20 cellular contexts compared by ENCODE assay signal in genomic region chr7:125279956-125280355, GRCh38.
DNase-seq lines count a peak whose midpoint lies in the region; TF ChIP-seq lines count a peak whose summit lies in the region.
"Had no signal": no experiment of that assay in that cellular context is flagged by ENCODE, and none has a peak within 500 bp of the region (broad histone marks: within the 10 kb centered on the region; RNA-seq: fewer than 3 reads in every experiment).

No MANE protein-coding gene starts in this region.

- H3K27ac ChIP-seq in ascending aorta, result no peak overlapping the region
- H3K27ac ChIP-seq: A549, BLaER1 had no signal

- no peak overlapping the region for H3K4me3 ChIP-seq in ascending aorta
- H3K4me3 ChIP-seq: A549, BLaER1 had no signal

- no peaks in the 10 kb centered on the region for H3K36me3 ChIP-seq in ascending aorta
- H3K36me3 ChIP-seq: BLaER1 had no signal

- H3K4me1 ChIP-seq in ascending aorta, result no peaks in the 10 kb centered on the region
- H3K4me1 ChIP-seq: A549 had no signal

- no peaks in the 10 kb centered on the region for H3K27me3 ChIP-seq in ascending aorta
- H3K27me3 ChIP-seq: BLaER1 had no signal

- H3K9me3 ChIP-seq in ascending aorta, result no peaks in the 10 kb centered on the region
- H3K9me3 ChIP-seq: A549 had no signal

- DNase-seq in NCI-H748 (lab: John Stamatoyannopoulos, UW; ENCODE audit: unreplicated experiment) (peak; percentile 14), NCI-H748 treated with DMSO at 0.1 percent for 48 hours (lab: John Stamatoyannopoulos, UW) (no peak), NCI-H2171 (lab: John Stamatoyannopoulos, UW) (peak; percentile 86), astrocyte of the hippocampus (ENCODE audit: low read depth, low spot score) (peak; percentile 23), GF-D8 (lab: John Stamatoyannopoulos, UW) (no peak), ascending aorta (ENCODE audit: low spot score in 2 of 2) (no peak), GDM1 (lab: John Stamatoyannopoulos, UW) (no peak), SK-N-DZ (ENCODE audit: low spot score) (no peak)
- DNase-seq: activated CD4-positive, alpha-beta memory T cell treated with anti-CD3 and anti-CD28 coated beads, Interleukin-2, amount 10 ng/mL, durations not matched to agents 7 days and 5 days; activated CD4-positive, CD25-positive, alpha-beta regulatory T cell; activated naive CD4-positive, alpha-beta T cell treated with Interleukin-2 at 50 U/mL for 16 hours; activated T-cell treated with anti-CD3 and anti-CD28 coated beads, Interleukin-2, amount 50 U/mL, for 1 hour; foreskin melanocyte; kidney glomerular epithelial cell; naive B cell; right cardiac atrium; stimulated activated CD8-positive, alpha-beta memory T cell treated with anti-CD3 and anti-CD28 coated beads, Interleukin-4, amount 100 ng/mL, for 48 hours; T1000 had no signal

- no peak for TF ChIP-seq CTCF in ascending aorta (IDR thresholded peaks at IDR 0.05)

- intact Hi-C loops in ascending aorta (cut with DNase I), result no loop called here

Comparison
In these comparisons a context has a peak if more than half of its experiments do, and no peak if none do; other contexts are left out.
1. DNase-seq: peak in NCI-H748 (single experiment), NCI-H2171 (single experiment) and astrocyte of the hippocampus (single experiment); none in NCI-H748 treated with DMSO at 0.1 percent for 48 hours (single experiment), GF-D8 (single experiment), ascending aorta (0 of 2), GDM1 (single experiment) and SK-N-DZ (single experiment).